Comparison of ENCODE assay signal across 9 cellular contexts in the genomic region with DNA sequence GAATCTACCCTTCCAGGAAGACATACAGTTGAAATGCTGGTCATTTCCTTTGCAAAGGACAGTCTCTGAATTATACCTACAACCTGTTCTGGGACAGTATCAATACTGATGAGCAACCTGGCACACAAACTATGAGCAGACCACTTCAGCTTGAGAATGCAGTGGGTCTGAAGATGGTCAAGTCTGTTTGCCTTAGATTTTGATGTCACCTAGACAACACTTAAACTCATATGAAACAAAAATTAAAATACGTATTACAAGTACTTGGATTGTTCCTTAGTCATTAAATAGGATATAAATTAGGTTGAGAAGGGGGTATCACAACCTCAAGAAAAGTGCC. TPM values are rescaled to one million over a fixed set of nuclear protein-coding genes. Genes with fewer than 3 reads are reported as not detected.
A peak's percentile ranks its signal among the peaks of the same experiment; 100 is the strongest.
DNase-seq lines count a peak whose midpoint lies in the region; ATAC-seq and TF ChIP-seq lines count a peak whose summit lies in the region.
"Had no signal": no experiment of that assay in that cellular context is flagged by ENCODE, and none has a peak within 500 bp of the region (broad histone marks: within the 10 kb centered on the region; RNA-seq: fewer than 3 reads in every experiment).

No MANE protein-coding gene starts in this region.

- CTCF ChIA-PET in HEK293 (lab: Yijun Ruan, JAX): interaction anchor here (0.7 to 2.8 kb wide), 2 partner anchors 10 to 19 kb away, joined by 3 to 13 read pairs; no protein-coding TSS in a partner anchor

- H3K4me3 ChIP-seq in BLaER1 treated with 17β-estradiol and CSF1 and Interleukin-3, amounts not matched to agents 10 nM and 100 nM: peak overlapping the region; percentile 81 to 99 (median 95)
- peak overlapping the region; percentile 67; the same call in 1 of the 2 replicates for H3K4me3 ChIP-seq in HEK293 (ENCODE audit: low read depth, low read length)

- H3K4me3 Mint-ChIP-seq in activated naive CD8-positive, alpha-beta T cell treated with anti-CD3 and anti-CD28 coated beads for 36 hours: peak overlapping the region; percentile 94
- peak overlapping the region in 5 of 8 donors; percentile 3 to 98 (median 95) for H3K4me3 Mint-ChIP-seq in naive B cell

- peaks cover 61 to 85% (median 78%) of the 10 kb centered on the region in 11 experiments; a peak in 21 of 22 replicates for H4K20me1 ChIP-seq in BLaER1 treated with 17β-estradiol and CSF1 and Interleukin-3, amounts not matched to agents 10 nM and 100 nM

- peaks cover 0 to 9% (median 0%) of the 10 kb centered on the region in 11 experiments; a peak in 3 of 22 replicates for H3K9me3 ChIP-seq in BLaER1 treated with 17β-estradiol and CSF1 and Interleukin-3, amounts not matched to agents 10 nM and 100 nM (replicated peaks in 1 of 11)
- H3K9me3 ChIP-seq in HEK293 (ENCODE audit: control insufficient read depth, insufficient read depth, low read depth, low read length): no peaks in the 10 kb centered on the region

- peaks cover 7% of the 10 kb centered on the region for H3K27me3 Mint-ChIP-seq in activated naive CD8-positive, alpha-beta T cell treated with anti-CD3 and anti-CD28 coated beads for 36 hours
- H3K27me3 Mint-ChIP-seq in naive B cell: no peaks in the 10 kb centered on the region

- no peaks in the 10 kb centered on the region for H3K9me3 Mint-ChIP-seq in activated naive CD8-positive, alpha-beta T cell treated with anti-CD3 and anti-CD28 coated beads for 36 hours
- no peaks in the 10 kb centered on the region for H3K9me3 Mint-ChIP-seq in naive B cell

- H3K36me3 Mint-ChIP-seq in activated naive CD8-positive, alpha-beta T cell treated with anti-CD3 and anti-CD28 coated beads for 36 hours: peaks cover 70% of the 10 kb centered on the region
- peaks cover 25% of the 10 kb centered on the region in 2 donors for H3K36me3 Mint-ChIP-seq in naive B cell

- H3K27me3 ChIP-seq in BLaER1 treated with 17β-estradiol and CSF1 and Interleukin-3, amounts not matched to agents 10 nM and 100 nM: no peaks in the 10 kb centered on the region
- H3K27me3 ChIP-seq in foreskin keratinocyte: no peaks in the 10 kb centered on the region

- H3K4me1 Mint-ChIP-seq in activated naive CD8-positive, alpha-beta T cell treated with anti-CD3 and anti-CD28 coated beads for 36 hours: peaks cover 44% of the 10 kb centered on the region
- peaks cover 29 to 77% (median 39%) of the 10 kb centered on the region in 3 donors for H3K4me1 Mint-ChIP-seq in naive B cell

- peaks cover 55 to 64% (median 58%) of the 10 kb centered on the region in 10 experiments for H3K4me1 ChIP-seq in BLaER1 treated with 17β-estradiol and CSF1 and Interleukin-3, amounts not matched to agents 10 nM and 100 nM
- H3K4me1 ChIP-seq in HEK293 (ENCODE audit: control insufficient read depth, insufficient read depth, low read length) (peaks cover 10% of the 10 kb centered on the region), foreskin keratinocyte (peaks cover 12% of the 10 kb centered on the region)

- DNase-seq in activated naive CD8-positive, alpha-beta T cell treated with anti-CD3 and anti-CD28 coated beads for 36 hours: no peak
- DNase-seq in naive B cell: no peak
- no peak for DNase-seq in foreskin keratinocyte
- no peak for DNase-seq in NCI-H748 (lab: John Stamatoyannopoulos, UW; ENCODE audit: unreplicated experiment)
- DNase-seq: substantia nigra had no signal

- H3K27ac Mint-ChIP-seq in activated naive CD8-positive, alpha-beta T cell treated with anti-CD3 and anti-CD28 coated beads for 36 hours: peak overlapping the region; percentile 94
- peak overlapping the region in 4 of 6 donors; percentile 7 to 97 (median 62) for H3K27ac Mint-ChIP-seq in naive B cell

- POLR2A ChIA-PET in HEK293 (lab: Yijun Ruan, JAX): no interaction called here

- peak overlapping the region in 10 of 11 experiments; percentile 95 to 100 (median 99); a peak in 17 of 22 replicates for H3K9ac ChIP-seq in BLaER1 treated with 17β-estradiol and CSF1 and Interleukin-3, amounts not matched to agents 10 nM and 100 nM

- peak overlapping the region; percentile 75 to 97 (median 91) for H3K4me2 ChIP-seq in BLaER1 treated with 17β-estradiol and CSF1 and Interleukin-3, amounts not matched to agents 10 nM and 100 nM

- H3K36me3 ChIP-seq in BLaER1 treated with 17β-estradiol and CSF1 and Interleukin-3, amounts not matched to agents 10 nM and 100 nM: peaks cover 54 to 77% (median 69%) of the 10 kb centered on the region in 11 experiments
- H3K36me3 ChIP-seq in HEK293 (ENCODE audit: control insufficient read depth in 2 of 2, insufficient read depth in 1 of 2, low read length in 2 of 2): peaks cover 40 to 66% of the 10 kb centered on the region in 2 experiments

- TF ChIP-seq CTCF in HEK293 (tag by site-specific recombination; IDR thresholded peaks at IDR 0.05) (no peak), foreskin keratinocyte (conservative IDR thresholded peaks at IDR 0.05) (no peak)

- H3K27ac ChIP-seq in BLaER1 treated with 17β-estradiol and CSF1 and Interleukin-3, amounts not matched to agents 10 nM and 100 nM: peak overlapping the region in 7 of 11 experiments; percentile 96 to 99 (median 98); a peak in 5 of 22 replicates
- H3K27ac ChIP-seq in HEK293 (ENCODE audit: extremely low read depth, low read depth, low read length): no peak overlapping the region; the same call in 1 of the 2 replicates
- no peak overlapping the region for H3K27ac ChIP-seq in foreskin keratinocyte

- ATAC-seq in naive B cell (ENCODE audit: low read depth in 2 of 2) (no peak), foreskin keratinocyte (no peak), HG02763 (IDR thresholded peaks at IDR 0.05; ENCODE audit: unreplicated experiment) (no peak), HG03039 (IDR thresholded peaks at IDR 0.05; ENCODE audit: unreplicated experiment) (no peak)

TF ChIP-seq in HEK293, 187 proteins besides CTCF, POLR2A, EP300 and RAD21 (continues in another document):
- no peak for TF ChIP-seq ZNF791 (tag by site-specific recombination; IDR thresholded peaks at IDR 0.05)
- TF ChIP-seq, protein P1, sequence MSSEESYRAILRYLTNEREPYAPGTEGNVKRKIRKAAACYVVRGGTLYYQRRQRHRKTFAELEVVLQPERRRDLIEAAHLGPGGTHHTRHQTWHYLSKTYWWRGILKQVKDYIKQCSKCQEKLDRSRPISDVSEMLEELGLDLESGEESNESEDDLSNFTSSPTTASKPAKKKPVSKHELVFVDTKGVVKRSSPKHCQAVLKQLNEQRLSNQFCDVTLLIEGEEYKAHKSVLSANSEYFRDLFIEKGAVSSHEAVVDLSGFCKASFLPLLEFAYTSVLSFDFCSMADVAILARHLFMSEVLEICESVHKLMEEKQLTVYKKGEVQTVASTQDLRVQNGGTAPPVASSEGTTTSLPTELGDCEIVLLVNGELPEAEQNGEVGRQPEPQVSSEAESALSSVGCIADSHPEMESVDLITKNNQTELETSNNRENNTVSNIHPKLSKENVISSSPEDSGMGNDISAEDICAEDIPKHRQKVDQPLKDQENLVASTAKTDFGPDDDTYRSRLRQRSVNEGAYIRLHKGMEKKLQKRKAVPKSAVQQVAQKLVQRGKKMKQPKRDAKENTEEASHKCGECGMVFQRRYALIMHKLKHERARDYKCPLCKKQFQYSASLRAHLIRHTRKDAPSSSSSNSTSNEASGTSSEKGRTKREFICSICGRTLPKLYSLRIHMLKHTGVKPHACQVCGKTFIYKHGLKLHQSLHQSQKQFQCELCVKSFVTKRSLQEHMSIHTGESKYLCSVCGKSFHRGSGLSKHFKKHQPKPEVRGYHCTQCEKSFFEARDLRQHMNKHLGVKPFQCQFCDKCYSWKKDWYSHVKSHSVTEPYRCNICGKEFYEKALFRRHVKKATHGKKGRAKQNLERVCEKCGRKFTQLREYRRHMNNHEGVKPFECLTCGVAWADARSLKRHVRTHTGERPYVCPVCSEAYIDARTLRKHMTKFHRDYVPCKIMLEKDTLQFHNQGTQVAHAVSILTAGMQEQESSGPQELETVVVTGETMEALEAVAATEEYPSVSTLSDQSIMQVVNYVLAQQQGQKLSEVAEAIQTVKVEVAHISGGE (tag by site-specific recombination; conservative IDR thresholded peaks at IDR 0.05; ENCODE audit: low read depth): no peak
- TF ChIP-seq ZNF324 (tag by site-specific recombination; IDR thresholded peaks at IDR 0.05): no peak
- TF ChIP-seq, protein P2, sequence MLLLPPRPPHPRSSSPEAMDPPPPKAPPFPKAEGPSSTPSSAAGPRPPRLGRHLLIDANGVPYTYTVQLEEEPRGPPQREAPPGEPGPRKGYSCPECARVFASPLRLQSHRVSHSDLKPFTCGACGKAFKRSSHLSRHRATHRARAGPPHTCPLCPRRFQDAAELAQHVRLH (tag by site-specific recombination; IDR thresholded peaks at IDR 0.05): no peak
- no peak for TF ChIP-seq ZNF23 (tag by site-specific recombination; IDR thresholded peaks at IDR 0.05; ENCODE audit: borderline replicate concordance)
- TF ChIP-seq OVOL3 (tag by site-specific recombination; IDR thresholded peaks at IDR 0.05): no peak
- no peak for TF ChIP-seq FEZF1 (tag by site-specific recombination; IDR thresholded peaks at IDR 0.05)

RNA-seq across cellular contexts. Expression of a gene that starts 3.5 kb away (rescaled TPM):
- total RNA-seq in activated naive CD8-positive, alpha-beta T cell treated with anti-CD3 and anti-CD28 coated beads for 36 hours: 100 to 1,000 TPM; 549 to 571 TPM
- 100 to 1,000 TPM in 4 of 6 donors, 10 to 100 TPM in 2; 70.5 to 144 (median 112) TPM for polyA plus RNA-seq in naive B cell (ENCODE audit: low read depth in 6 of 6)
- 280 and 282 TPM in 2 replicates for total RNA-seq in foreskin keratinocyte
- 228 and 247 TPM in 2 replicates for polyA plus RNA-seq in foreskin keratinocyte

RNA-seq across cellular contexts. Expression of a gene that starts 4.3 kb away (rescaled TPM):
- 10 to 100 TPM; 14.4 to 16.0 TPM for total RNA-seq in activated naive CD8-positive, alpha-beta T cell treated with anti-CD3 and anti-CD28 coated beads for 36 hours
- polyA plus RNA-seq in naive B cell (ENCODE audit: low read depth in 6 of 6): 10 to 100 TPM; 18.3 to 39.2 (median 23.2) TPM
- 13.8 and 16.3 TPM in 2 replicates for total RNA-seq in foreskin keratinocyte
- 9.1 and 10.1 TPM in 2 replicates for polyA plus RNA-seq in foreskin keratinocyte

RNA-seq across cellular contexts. Expression of a gene that starts 6.9 kb away (rescaled TPM):
- 10 to 100 TPM; 30.0 to 30.6 TPM for total RNA-seq in activated naive CD8-positive, alpha-beta T cell treated with anti-CD3 and anti-CD28 coated beads for 36 hours
- polyA plus RNA-seq in naive B cell (ENCODE audit: low read depth in 6 of 6) (100 to 1,000 TPM; 119 to 177 (median 143) TPM), foreskin keratinocyte (35.8 and 37.8 TPM in 2 replicates)
- total RNA-seq in foreskin keratinocyte: 28.7 and 29.3 TPM in 2 replicates

RNA-seq across cellular contexts. Expression of a gene that starts 7.2 kb away (rescaled TPM):
- 10 to 100 TPM; 54.6 to 55.8 TPM for total RNA-seq in activated naive CD8-positive, alpha-beta T cell treated with anti-CD3 and anti-CD28 coated beads for 36 hours
- polyA plus RNA-seq in naive B cell (ENCODE audit: low read depth in 6 of 6) (10 to 100 TPM; 17.4 to 38.2 (median 20.0) TPM), foreskin keratinocyte (27.3 and 32.3 TPM in 2 replicates)
- 26.1 and 31.0 TPM in 2 replicates for total RNA-seq in foreskin keratinocyte

RNA-seq across cellular contexts. Expression of a gene that starts 22.8 kb away (rescaled TPM):
- total RNA-seq in activated naive CD8-positive, alpha-beta T cell treated with anti-CD3 and anti-CD28 coated beads for 36 hours: 10 to 100 TPM; 13.7 to 14.8 TPM
- polyA plus RNA-seq in naive B cell (ENCODE audit: low read depth in 6 of 6) (1 to 10 TPM; 1.8 to 7.7 (median 3.5) TPM), foreskin keratinocyte (57.1 and 62.8 TPM in 2 replicates)
- total RNA-seq in foreskin keratinocyte: 57.8 and 81.5 TPM in 2 replicates

Comparison
In these comparisons a context has a peak if more than half of its experiments do, and no peak if none do; other contexts are left out.
1. H3K27ac ChIP-seq: peak in BLaER1 treated with 17β-estradiol and CSF1 and Interleukin-3, amounts not matched to agents 10 nM and 100 nM (7 of 11); none in HEK293 (single experiment) and foreskin keratinocyte (single experiment).